1 cellular context compared by ENCODE assay signal in genomic region chr2:112666764-112667122, GRCh38.
TF ChIP-seq lines count a peak whose summit lies in the region.

No MANE protein-coding gene starts in this region.

TF ChIP-seq in HepG2, 621 proteins besides CTCF, POLR2A, EP300 and RAD21 (continued from another document):
- TF ChIP-seq, protein P1, sequence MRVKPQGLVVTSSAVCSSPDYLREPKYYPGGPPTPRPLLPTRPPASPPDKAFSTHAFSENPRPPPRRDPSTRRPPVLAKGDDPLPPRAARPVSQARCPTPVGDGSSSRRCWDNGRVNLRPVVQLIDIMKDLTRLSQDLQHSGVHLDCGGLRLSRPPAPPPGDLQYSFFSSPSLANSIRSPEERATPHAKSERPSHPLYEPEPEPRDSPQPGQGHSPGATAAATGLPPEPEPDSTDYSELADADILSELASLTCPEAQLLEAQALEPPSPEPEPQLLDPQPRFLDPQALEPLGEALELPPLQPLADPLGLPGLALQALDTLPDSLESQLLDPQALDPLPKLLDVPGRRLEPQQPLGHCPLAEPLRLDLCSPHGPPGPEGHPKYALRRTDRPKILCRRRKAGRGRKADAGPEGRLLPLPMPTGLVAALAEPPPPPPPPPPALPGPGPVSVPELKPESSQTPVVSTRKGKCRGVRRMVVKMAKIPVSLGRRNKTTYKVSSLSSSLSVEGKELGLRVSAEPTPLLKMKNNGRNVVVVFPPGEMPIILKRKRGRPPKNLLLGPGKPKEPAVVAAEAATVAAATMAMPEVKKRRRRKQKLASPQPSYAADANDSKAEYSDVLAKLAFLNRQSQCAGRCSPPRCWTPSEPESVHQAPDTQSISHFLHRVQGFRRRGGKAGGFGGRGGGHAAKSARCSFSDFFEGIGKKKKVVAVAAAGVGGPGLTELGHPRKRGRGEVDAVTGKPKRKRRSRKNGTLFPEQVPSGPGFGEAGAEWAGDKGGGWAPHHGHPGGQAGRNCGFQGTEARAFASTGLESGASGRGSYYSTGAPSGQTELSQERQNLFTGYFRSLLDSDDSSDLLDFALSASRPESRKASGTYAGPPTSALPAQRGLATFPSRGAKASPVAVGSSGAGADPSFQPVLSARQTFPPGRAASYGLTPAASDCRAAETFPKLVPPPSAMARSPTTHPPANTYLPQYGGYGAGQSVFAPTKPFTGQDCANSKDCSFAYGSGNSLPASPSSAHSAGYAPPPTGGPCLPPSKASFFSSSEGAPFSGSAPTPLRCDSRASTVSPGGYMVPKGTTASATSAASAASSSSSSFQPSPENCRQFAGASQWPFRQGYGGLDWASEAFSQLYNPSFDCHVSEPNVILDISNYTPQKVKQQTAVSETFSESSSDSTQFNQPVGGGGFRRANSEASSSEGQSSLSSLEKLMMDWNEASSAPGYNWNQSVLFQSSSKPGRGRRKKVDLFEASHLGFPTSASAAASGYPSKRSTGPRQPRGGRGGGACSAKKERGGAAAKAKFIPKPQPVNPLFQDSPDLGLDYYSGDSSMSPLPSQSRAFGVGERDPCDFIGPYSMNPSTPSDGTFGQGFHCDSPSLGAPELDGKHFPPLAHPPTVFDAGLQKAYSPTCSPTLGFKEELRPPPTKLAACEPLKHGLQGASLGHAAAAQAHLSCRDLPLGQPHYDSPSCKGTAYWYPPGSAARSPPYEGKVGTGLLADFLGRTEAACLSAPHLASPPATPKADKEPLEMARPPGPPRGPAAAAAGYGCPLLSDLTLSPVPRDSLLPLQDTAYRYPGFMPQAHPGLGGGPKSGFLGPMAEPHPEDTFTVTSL (CRISPR knock-in tag; IDR thresholded peaks at IDR 0.05; ENCODE audit: borderline replicate concordance) = no peak
- TF ChIP-seq ZMYM3 (CRISPR knock-in tag; IDR thresholded peaks at IDR 0.05) (0 out of 2 replicates have a peak, but pooled peaks have one; percentile 28), RBM39 (IDR thresholded peaks at IDR 0.05; ENCODE audit: low read depth, low read length, poor library complexity, severe bottlenecking) (no peak), U2AF1 (optimal IDR thresholded peaks at IDR 0.05; ENCODE audit: low read depth, low read length) (no peak), CEBPG (CRISPR knock-in tag; IDR thresholded peaks at IDR 0.05) (no peak), KDM1A (CRISPR knock-in tag; IDR thresholded peaks at IDR 0.05) (0 out of 2 replicates have a peak, but pooled peaks have one; percentile 27), ETV6 (CRISPR knock-in tag; conservative IDR thresholded peaks at IDR 0.05) (no peak), YY1 (IDR thresholded peaks at IDR 0.05; ENCODE audit: insufficient read depth, insufficient replicate concordance, low read depth, low read length) (no peak), HNF4A (CRISPR knock-in tag; IDR thresholded peaks at IDR 0.05) (peak; percentile 64), ZNF597 (CRISPR knock-in tag; IDR thresholded peaks at IDR 0.05) (no peak), SAP130 (CRISPR knock-in tag; IDR thresholded peaks at IDR 0.05; ENCODE audit: low read depth) (peak; percentile 49), PHF5A (CRISPR knock-in tag; IDR thresholded peaks at IDR 0.05; ENCODE audit: low read depth, unreplicated experiment) (no peak), ZBTB26 (CRISPR knock-in tag; IDR thresholded peaks at IDR 0.05; ENCODE audit: borderline replicate concordance) (no peak), MBD4 (IDR thresholded peaks at IDR 0.05; ENCODE audit: borderline replicate concordance, low read length) (no peak), PCBP2 (optimal IDR thresholded peaks at IDR 0.05; ENCODE audit: low read depth, low read length, poor library complexity, severe bottlenecking) (no peak), ZNF7 (CRISPR knock-in tag; IDR thresholded peaks at IDR 0.05) (no peak), SIX1 (CRISPR knock-in tag; IDR thresholded peaks at IDR 0.05; ENCODE audit: borderline replicate concordance) (peak; percentile 71; the same call in 1 of the 2 replicates), HDAC6 (IDR thresholded peaks at IDR 0.05; ENCODE audit: low read depth, low read length) (no peak), JARID2 (CRISPR knock-in tag; IDR thresholded peaks at IDR 0.05; ENCODE audit: insufficient replicate concordance) (no peak), ZSCAN30 (CRISPR knock-in tag; IDR thresholded peaks at IDR 0.05) (no peak), AGO2 (optimal IDR thresholded peaks at IDR 0.05; ENCODE audit: low read depth, low read length) (no peak), SIX4 (CRISPR knock-in tag; IDR thresholded peaks at IDR 0.05) (peak; percentile 75), ZNF678 (CRISPR knock-in tag; IDR thresholded peaks at IDR 0.05) (no peak), IRX3 (CRISPR knock-in tag; IDR thresholded peaks at IDR 0.05; ENCODE audit: borderline replicate concordance, low read depth) (no peak), FOXA1 (IDR thresholded peaks at IDR 0.05) (no peak), FOXA1 (CRISPR knock-in tag; IDR thresholded peaks at IDR 0.05) (peak; percentile 54; the same call in 1 of the 2 replicates), ETV5 (CRISPR knock-in tag; IDR thresholded peaks at IDR 0.05; ENCODE audit: borderline replicate concordance) (no peak), ZNF253 (CRISPR knock-in tag; IDR thresholded peaks at IDR 0.05; ENCODE audit: borderline replicate concordance) (no peak), BHLHE40 (IDR thresholded peaks at IDR 0.05; ENCODE audit: low read length) (no peak), SYNCRIP (IDR thresholded peaks at IDR 0.05; ENCODE audit: insufficient read depth, low read depth, low read length) (no peak), THAP7 (CRISPR knock-in tag; IDR thresholded peaks at IDR 0.05) (no peak), ZFP1 (CRISPR knock-in tag; IDR thresholded peaks at IDR 0.05) (no peak), ZNF33A (CRISPR knock-in tag; IDR thresholded peaks at IDR 0.05; ENCODE audit: borderline replicate concordance) (no peak), PBX3 (CRISPR knock-in tag; IDR thresholded peaks at IDR 0.05; ENCODE audit: borderline replicate concordance) (no peak), ZNF33B (CRISPR knock-in tag; IDR thresholded peaks at IDR 0.05) (no peak), ZNF207 (IDR thresholded peaks at IDR 0.05; ENCODE audit: borderline replicate concordance) (no peak), MYC (CRISPR knock-in tag; IDR thresholded peaks at IDR 0.05; ENCODE audit: borderline replicate concordance) (no peak), ONECUT2 (CRISPR knock-in tag; IDR thresholded peaks at IDR 0.05) (no peak), DNMT1 (CRISPR knock-in tag; IDR thresholded peaks at IDR 0.05) (no peak), ZNF629 (CRISPR knock-in tag; conservative IDR thresholded peaks at IDR 0.05) (peak; percentile 88), JUND (CRISPR knock-in tag; IDR thresholded peaks at IDR 0.05) (no peak), NR2F1 (CRISPR knock-in tag; IDR thresholded peaks at IDR 0.05) (peak in 1 of 2 experiments; percentile 19; a peak in 1 of 4 replicates), ZBTB8A (CRISPR knock-in tag; IDR thresholded peaks at IDR 0.05; ENCODE audit: borderline replicate concordance, low read depth) (no peak), YEATS2 (CRISPR knock-in tag; IDR thresholded peaks at IDR 0.05; ENCODE audit: borderline replicate concordance) (no peak), SMAD3 (CRISPR knock-in tag; IDR thresholded peaks at IDR 0.05) (no peak)
- TF ChIP-seq, protein P2, sequence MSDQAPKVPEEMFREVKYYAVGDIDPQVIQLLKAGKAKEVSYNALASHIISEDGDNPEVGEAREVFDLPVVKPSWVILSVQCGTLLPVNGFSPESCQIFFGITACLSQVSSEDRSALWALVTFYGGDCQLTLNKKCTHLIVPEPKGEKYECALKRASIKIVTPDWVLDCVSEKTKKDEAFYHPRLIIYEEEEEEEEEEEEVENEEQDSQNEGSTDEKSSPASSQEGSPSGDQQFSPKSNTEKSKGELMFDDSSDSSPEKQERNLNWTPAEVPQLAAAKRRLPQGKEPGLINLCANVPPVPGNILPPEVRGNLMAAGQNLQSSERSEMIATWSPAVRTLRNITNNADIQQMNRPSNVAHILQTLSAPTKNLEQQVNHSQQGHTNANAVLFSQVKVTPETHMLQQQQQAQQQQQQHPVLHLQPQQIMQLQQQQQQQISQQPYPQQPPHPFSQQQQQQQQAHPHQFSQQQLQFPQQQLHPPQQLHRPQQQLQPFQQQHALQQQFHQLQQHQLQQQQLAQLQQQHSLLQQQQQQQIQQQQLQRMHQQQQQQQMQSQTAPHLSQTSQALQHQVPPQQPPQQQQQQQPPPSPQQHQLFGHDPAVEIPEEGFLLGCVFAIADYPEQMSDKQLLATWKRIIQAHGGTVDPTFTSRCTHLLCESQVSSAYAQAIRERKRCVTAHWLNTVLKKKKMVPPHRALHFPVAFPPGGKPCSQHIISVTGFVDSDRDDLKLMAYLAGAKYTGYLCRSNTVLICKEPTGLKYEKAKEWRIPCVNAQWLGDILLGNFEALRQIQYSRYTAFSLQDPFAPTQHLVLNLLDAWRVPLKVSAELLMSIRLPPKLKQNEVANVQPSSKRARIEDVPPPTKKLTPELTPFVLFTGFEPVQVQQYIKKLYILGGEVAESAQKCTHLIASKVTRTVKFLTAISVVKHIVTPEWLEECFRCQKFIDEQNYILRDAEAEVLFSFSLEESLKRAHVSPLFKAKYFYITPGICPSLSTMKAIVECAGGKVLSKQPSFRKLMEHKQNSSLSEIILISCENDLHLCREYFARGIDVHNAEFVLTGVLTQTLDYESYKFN (CRISPR knock-in tag; conservative IDR thresholded peaks at IDR 0.05) = 0 out of 2 replicates have a peak, but pooled peaks have one; percentile 20
- TF ChIP-seq, protein P3, sequence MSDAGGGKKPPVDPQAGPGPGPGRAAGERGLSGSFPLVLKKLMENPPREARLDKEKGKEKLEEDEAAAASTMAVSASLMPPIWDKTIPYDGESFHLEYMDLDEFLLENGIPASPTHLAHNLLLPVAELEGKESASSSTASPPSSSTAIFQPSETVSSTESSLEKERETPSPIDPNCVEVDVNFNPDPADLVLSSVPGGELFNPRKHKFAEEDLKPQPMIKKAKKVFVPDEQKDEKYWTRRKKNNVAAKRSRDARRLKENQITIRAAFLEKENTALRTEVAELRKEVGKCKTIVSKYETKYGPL (CRISPR knock-in tag; IDR thresholded peaks at IDR 0.05) = no peak
- TF ChIP-seq, protein P4, sequence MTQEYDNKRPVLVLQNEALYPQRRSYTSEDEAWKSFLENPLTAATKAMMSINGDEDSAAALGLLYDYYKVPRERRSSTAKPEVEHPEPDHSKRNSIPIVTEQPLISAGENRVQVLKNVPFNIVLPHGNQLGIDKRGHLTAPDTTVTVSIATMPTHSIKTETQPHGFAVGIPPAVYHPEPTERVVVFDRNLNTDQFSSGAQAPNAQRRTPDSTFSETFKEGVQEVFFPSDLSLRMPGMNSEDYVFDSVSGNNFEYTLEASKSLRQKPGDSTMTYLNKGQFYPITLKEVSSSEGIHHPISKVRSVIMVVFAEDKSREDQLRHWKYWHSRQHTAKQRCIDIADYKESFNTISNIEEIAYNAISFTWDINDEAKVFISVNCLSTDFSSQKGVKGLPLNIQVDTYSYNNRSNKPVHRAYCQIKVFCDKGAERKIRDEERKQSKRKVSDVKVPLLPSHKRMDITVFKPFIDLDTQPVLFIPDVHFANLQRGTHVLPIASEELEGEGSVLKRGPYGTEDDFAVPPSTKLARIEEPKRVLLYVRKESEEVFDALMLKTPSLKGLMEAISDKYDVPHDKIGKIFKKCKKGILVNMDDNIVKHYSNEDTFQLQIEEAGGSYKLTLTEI (CRISPR knock-in tag; conservative IDR thresholded peaks at IDR 0.05) = no peak
TF ChIP-seq in HepG2: peak in this region for 18.
